Comparison of ENCODE assay signal across 22 cellular contexts in the genomic region with DNA sequence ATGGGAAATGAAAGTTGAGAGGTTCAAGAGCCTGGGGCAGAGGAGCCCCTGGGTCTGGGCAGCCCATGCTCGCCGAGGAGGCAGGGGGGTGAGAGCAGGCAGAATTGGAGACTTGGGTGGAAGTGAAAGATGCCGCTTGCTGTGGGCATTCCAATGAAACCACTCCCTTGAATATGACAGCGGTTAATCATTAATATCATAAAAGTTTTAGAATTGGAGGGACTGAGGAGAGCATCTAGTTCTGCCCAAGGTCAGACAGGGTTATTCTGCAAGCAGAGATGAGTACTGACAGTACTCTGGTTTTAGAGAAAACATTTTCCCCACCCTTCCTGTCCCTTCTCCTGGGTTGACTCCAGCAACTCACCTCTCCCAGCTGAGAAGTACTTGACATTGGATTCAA.
DNase-seq lines count a peak whose midpoint lies in the region; ATAC-seq and TF ChIP-seq lines count a peak whose summit lies in the region.
"Had no signal": no experiment of that assay in that cellular context is flagged by ENCODE, and none has a peak within 500 bp of the region (broad histone marks: within the 10 kb centered on the region; RNA-seq: fewer than 3 reads in every experiment).

No MANE protein-coding gene starts in this region.

- H3K4me1 ChIP-seq in cardiac muscle cell (ENCODE audit: low read depth), result peaks cover 44% of the 10 kb centered on the region
- H3K4me1 ChIP-seq in right atrium auricular region, result peaks cover 4 to 30% of the 10 kb centered on the region in 2 donors

- H3K9me3 ChIP-seq in cardiac muscle cell (ENCODE audit: low read depth), result no peaks in the 10 kb centered on the region
- H3K9me3 ChIP-seq in right atrium auricular region, result no peaks in the 10 kb centered on the region
- H3K9me3 ChIP-seq: esophagus squamous epithelium, gastrocnemius medialis, HAP-1 had no signal

- H3K27ac ChIP-seq in cardiac muscle cell (peak overlapping the region; percentile 53), right atrium auricular region (no peak overlapping the region)
- H3K27ac ChIP-seq: brain microvascular endothelial cell, esophagus squamous epithelium, gastrocnemius medialis had no signal

- intact Hi-C loops in left colon (cut with DNase I, micrococcal nuclease), result no loop called here

- no peaks in the 10 kb centered on the region for H3K36me3 ChIP-seq in cardiac muscle cell
- no peaks in the 10 kb centered on the region for H3K36me3 ChIP-seq in right atrium auricular region
- H3K36me3 ChIP-seq: brain microvascular endothelial cell, esophagus squamous epithelium, gastrocnemius medialis, HAP-1 had no signal

- no peaks in the 10 kb centered on the region for H3K27me3 Mint-ChIP-seq in stimulated activated naive CD8-positive, alpha-beta T cell treated with anti-CD3 and anti-CD28 coated beads, Interleukin-15, amount 100 ng/mL, for 72 hours
- H3K27me3 Mint-ChIP-seq: activated CD4-positive, alpha-beta T cell treated with anti-CD3 and anti-CD28 coated beads, Interleukin-2, amount 10 ng/mL, durations not matched to agents 7 days and 5 days; IgD-negative memory B cell had no signal

- DNase-seq in cardiac muscle cell (ENCODE audit: low read depth in 1 of 2, low spot score in 1 of 2) (peak in 1 of 2 donors; percentile 33), right atrium auricular region (ENCODE audit: low spot score) (no peak), NCI-H187 treated with DMSO at 0.1 percent for 48 hours (lab: John Stamatoyannopoulos, UW) (peak; percentile 39), left colon (no peak), NCI-H2107 treated with DMSO at 0.1 percent for 48 hours (lab: John Stamatoyannopoulos, UW; ENCODE audit: unreplicated experiment) (no peak), NCI-H128 (lab: John Stamatoyannopoulos, UW; ENCODE audit: unreplicated experiment) (no peak), DMS114 treated with DMSO at 0.1 percent for 48 hours (lab: John Stamatoyannopoulos, UW; ENCODE audit: unreplicated experiment) (no peak)
- no peak for DNase-seq in stimulated activated naive CD8-positive, alpha-beta T cell treated with anti-CD3 and anti-CD28 coated beads, Interleukin-15, amount 100 ng/mL, for 72 hours
- DNase-seq: activated CD4-positive, alpha-beta T cell treated with anti-CD3 and anti-CD28 coated beads, Interleukin-2, amount 10 ng/mL, durations not matched to agents 7 days and 5 days; brain microvascular endothelial cell; effector memory CD4-positive, alpha-beta T cell; esophagus squamous epithelium; gastrocnemius medialis; MM.1S; NCI-H146; NCI-H2227 treated with DMSO at 0.1 percent for 48 hours; NCI-H748 treated with DMSO at 0.1 percent for 48 hours; occipital lobe; SHP77 treated with DMSO at 0.1 percent for 48 hours; stimulated activated CD4-positive, alpha-beta T cell treated with anti-CD3 and anti-CD28 coated beads, Interleukin-12 subunit alpha, Interleukin-12 subunit beta, amount 100 ng/mL, for 4 hours had no signal

- H3K4me3 Mint-ChIP-seq in stimulated activated naive CD8-positive, alpha-beta T cell treated with anti-CD3 and anti-CD28 coated beads, Interleukin-15, amount 100 ng/mL, for 72 hours, result no peak overlapping the region
- H3K4me3 Mint-ChIP-seq: activated CD4-positive, alpha-beta T cell treated with anti-CD3 and anti-CD28 coated beads, Interleukin-2, amount 10 ng/mL, durations not matched to agents 7 days and 5 days had no signal

- peak overlapping the region; percentile 2 to 21 for H3K27ac Mint-ChIP-seq in stimulated activated naive CD8-positive, alpha-beta T cell treated with anti-CD3 and anti-CD28 coated beads, Interleukin-15, amount 100 ng/mL, for 72 hours
- H3K27ac Mint-ChIP-seq: activated CD4-positive, alpha-beta T cell treated with anti-CD3 and anti-CD28 coated beads, Interleukin-2, amount 10 ng/mL, durations not matched to agents 7 days and 5 days had no signal

- H3K27me3 ChIP-seq in cardiac muscle cell (no peaks in the 10 kb centered on the region), right atrium auricular region (no peaks in the 10 kb centered on the region)
- H3K27me3 ChIP-seq: brain microvascular endothelial cell, esophagus squamous epithelium, gastrocnemius medialis had no signal

- no peaks in the 10 kb centered on the region for H3K9me3 Mint-ChIP-seq in stimulated activated naive CD8-positive, alpha-beta T cell treated with anti-CD3 and anti-CD28 coated beads, Interleukin-15, amount 100 ng/mL, for 72 hours
- H3K9me3 Mint-ChIP-seq: activated CD4-positive, alpha-beta T cell treated with anti-CD3 and anti-CD28 coated beads, Interleukin-2, amount 10 ng/mL, durations not matched to agents 7 days and 5 days; IgD-negative memory B cell had no signal

- H3K4me3 ChIP-seq in cardiac muscle cell, result no peak overlapping the region
- H3K4me3 ChIP-seq in right atrium auricular region, result no peak overlapping the region
- H3K4me3 ChIP-seq: esophagus squamous epithelium, gastrocnemius medialis, HAP-1 had no signal

- peaks cover 76% of the 10 kb centered on the region for H3K4me1 Mint-ChIP-seq in stimulated activated naive CD8-positive, alpha-beta T cell treated with anti-CD3 and anti-CD28 coated beads, Interleukin-15, amount 100 ng/mL, for 72 hours

- TF ChIP-seq CTCF in cardiac muscle cell (IDR thresholded peaks at IDR 0.05; ENCODE audit: low read depth, low read length), result no peak
- TF ChIP-seq CTCF in right atrium auricular region (IDR thresholded peaks at IDR 0.05), result no peak

- ATAC-seq in left colon, result peak; percentile 67
- ATAC-seq in stimulated activated naive CD8-positive, alpha-beta T cell treated with anti-CD3 and anti-CD28 coated beads, Interleukin-15, amount 100 ng/mL, for 72 hours, result no peak
- ATAC-seq: gastrocnemius medialis had no signal
